28 cellular contexts compared by ENCODE assay signal in genomic region chr4:2047031-2047660, GRCh38. TPM values are rescaled to one million over a fixed set of nuclear protein-coding genes. Genes with fewer than 3 reads are reported as not detected.
DNase-seq lines count a peak whose midpoint lies in the region; ATAC-seq, FAIRE-seq and TF ChIP-seq lines count a peak whose summit lies in the region.
"Had no signal": no experiment of that assay in that cellular context is flagged by ENCODE, and none has a peak within 500 bp of the region (broad histone marks: within the 10 kb centered on the region; RNA-seq: fewer than 3 reads in every experiment).

No MANE protein-coding gene starts in this region.

- H3K36me3 ChIP-seq in kidney (ENCODE audit: control insufficient read depth in 1 of 2, insufficient read depth in 2 of 2, low read length in 2 of 2) = no peaks in the 10 kb centered on the region
- H3K36me3 ChIP-seq in spleen = peaks cover 0 to 4% (median 0%) of the 10 kb centered on the region in 6 donors
- H3K36me3 ChIP-seq: lower lobe of right lung, MG63, pancreas, SJSA1, upper lobe of left lung had no signal

- no peak for TF ChIP-seq POLR2A in spleen (IDR thresholded peaks at IDR 0.05)

- H3K4me3 ChIP-seq in kidney (ENCODE audit: low read length in 2 of 2) (no peak overlapping the region), spleen (no peak overlapping the region)
- H3K4me3 ChIP-seq: lower lobe of right lung, MG63, pancreas, SJSA1, upper lobe of left lung had no signal

- no peak for FAIRE-seq in kidney (lab: Jason Lieb, UNC)
- FAIRE-seq: GM18507, pancreas, TTC549 had no signal

- H3K9ac ChIP-seq in kidney (ENCODE audit: low read length in 2 of 2) = no peak overlapping the region

- H3K4me1 ChIP-seq in kidney (ENCODE audit: control insufficient read depth in 1 of 2, insufficient read depth in 1 of 2, low read depth in 1 of 2, low read length in 2 of 2) (no peaks in the 10 kb centered on the region), spleen (peaks cover 0 to 16% (median 7%) of the 10 kb centered on the region in 6 donors)
- H3K4me1 ChIP-seq: pancreas, SJSA1 had no signal

- ATAC-seq in esophagus mucosa = no peak
- no peak for ATAC-seq in GM21423 (IDR thresholded peaks at IDR 0.05; ENCODE audit: unreplicated experiment)
- ATAC-seq: activated CD4-positive, CD25-positive, alpha-beta regulatory T cell treated with anti-CD3 and anti-CD28 coated beads, Interleukin-2, amount 50 U/mL, for 24 hours; activated CD8-positive, alpha-beta T cell treated with anti-CD3 and anti-CD28 coated beads for 36 hours; lower lobe of right lung; pancreas had no signal

- H3K9me3 ChIP-seq in kidney (ENCODE audit: control insufficient read depth in 1 of 2, low read length in 2 of 2) = no peaks in the 10 kb centered on the region
- H3K9me3 ChIP-seq in spleen = peaks cover 0 to 5% (median 0%) of the 10 kb centered on the region in 8 donors
- H3K9me3 ChIP-seq: Caco-2, lower lobe of right lung, MG63, pancreas, SJSA1, upper lobe of left lung had no signal

- WGBS in spleen, 5 donors = 39 to 46% (median 39%) methylated on average over 35 to 57 of the region's 57 CpGs

- peak; percentile 57 for DNase-seq in activated effector memory CD4-positive, alpha-beta T cell treated with anti-CD3 and anti-CD28 coated beads, Interleukin-2, amount 50 U/mL, for 16 hours
- no peak for DNase-seq in activated effector memory CD4-positive, alpha-beta T cell treated with Interleukin-2 at 50 U/mL for 16 hours
- DNase-seq in GM13976 (ENCODE audit: low spot score) = peak; percentile 15
- peak; percentile 73 for DNase-seq in kidney
- peak; percentile 65 for DNase-seq in spleen
- DNase-seq in stimulated activated naive CD4-positive, alpha-beta T cell (lab: John Stamatoyannopoulos, UW) = no peak
- DNase-seq: activated CD8-positive, alpha-beta T cell treated with anti-CD3 and anti-CD28 coated beads for 36 hours; activated naive CD4-positive, alpha-beta T cell; Caco-2; cerebellar nuclear complex; dorsolateral prefrontal cortex; GDM1; hypothalamus; KBM-7; lower lobe of right lung; MG63; NCI-H2029 treated with DMSO at 0.1 percent for 48 hours; NCI-H526; stimulated activated CD4-positive, alpha-beta T cell treated with anti-CD3 and anti-CD28 coated beads, Interleukin-2, amount 100 ng/mL, for 48 hours had no signal

- no peak for TF ChIP-seq CTCF in GM13976 (IDR thresholded peaks at IDR 0.05; ENCODE audit: borderline replicate concordance, control extremely low read depth, extremely low read depth, insufficient read depth, missing control alignments)
- TF ChIP-seq CTCF in kidney (IDR thresholded peaks at IDR 0.05; ENCODE audit: borderline replicate concordance, extremely low read depth, insufficient read depth) = no peak
- TF ChIP-seq CTCF in spleen (IDR thresholded peaks at IDR 0.05 in 8 of 11, conservative IDR thresholded peaks at IDR 0.05 in 3 of 11) = no peak

- intact Hi-C loops in kidney (cut with DNase I) = no loop called here
- intact Hi-C loops in spleen (cut with DNase I; ENCODE audit: low total_unique reads) = no loop called here

- in situ Hi-C loops in GM13976 (cut with MboI; ENCODE audit: low sequenced_read_pairs, unreplicated experiment) = no loop called here

- H3K27ac ChIP-seq in kidney (ENCODE audit: low read depth in 2 of 2, low read length in 2 of 2) = no peak overlapping the region
- no peak overlapping the region for H3K27ac ChIP-seq in spleen
- H3K27ac ChIP-seq: C4-2B, lower lobe of right lung, pancreas, SJSA1, upper lobe of left lung had no signal

- peaks cover 0 to 63% (median 28%) of the 10 kb centered on the region in 7 donors for H3K27me3 ChIP-seq in spleen (replicated peaks in 1 of 7)
- H3K27me3 ChIP-seq: dorsolateral prefrontal cortex, MG63, pancreas, SJSA1 had no signal

RNA-seq across cellular contexts. Expression of gene NAT8L, which starts 12.0 kb away (rescaled TPM):
- total RNA-seq in kidney (2.7 TPM), spleen (1 to 10 TPM in 4 of 7 donors, under 1 TPM in 3; 0.50 to 3.1 (median 1.3) TPM), esophagus mucosa (0.04 TPM)
- polyA plus RNA-seq in kidney (ENCODE audit: insufficient read depth, low read depth, low replicate concordance) (12.5 TPM), spleen (under 1 TPM; 0.13 to 0.80 (median 0.29) TPM)
- total RNA-seq: SJSA1 had no signal

RNA-seq across cellular contexts. Expression of gene NELFA, which starts 38.4 kb away (rescaled TPM):
- total RNA-seq in kidney (39.1 TPM), spleen (10 to 100 TPM; 20.2 to 36.6 (median 31.5) TPM), esophagus mucosa (25.8 TPM)
- polyA plus RNA-seq in kidney (ENCODE audit: insufficient read depth, low read depth, low replicate concordance) (17.8 TPM), spleen (10 to 100 TPM; 19.9 to 29.6 (median 20.1) TPM)

Comparison
In these comparisons a context has a peak if more than half of its experiments do, and no peak if none do; other contexts are left out.
1. DNase-seq: peak in activated effector memory CD4-positive, alpha-beta T cell treated with anti-CD3 and anti-CD28 coated beads, Interleukin-2, amount 50 U/mL, for 16 hours (single experiment), GM13976 (single experiment), kidney (single experiment) and spleen (single experiment); none in activated effector memory CD4-positive, alpha-beta T cell treated with Interleukin-2 at 50 U/mL for 16 hours (single experiment) and stimulated activated naive CD4-positive, alpha-beta T cell (0 of 6).